1 cellular context compared by ENCODE assay signal in genomic region chr16:4387769-4388168, GRCh38.
TF ChIP-seq lines count a peak whose summit lies in the region.

No MANE protein-coding gene starts in this region.

TF ChIP-seq in IMR-90, 13 proteins besides CTCF, POLR2A, EP300 and RAD21 (continued from another document):
- TF ChIP-seq SMC3 (IDR thresholded peaks at IDR 0.05; ENCODE audit: low read depth, low read length) (no peak), FOS (IDR thresholded peaks at IDR 0.05; ENCODE audit: low read depth, low read length) (no peak), CHD1 (IDR thresholded peaks at IDR 0.05; ENCODE audit: low read depth, low read length) (no peak), BHLHE40 (IDR thresholded peaks at IDR 0.05; ENCODE audit: low read depth, low read length) (no peak), MAZ (IDR thresholded peaks at IDR 0.05; ENCODE audit: borderline replicate concordance, low read depth, low read length) (no peak), ELK1 (IDR thresholded peaks at IDR 0.05; ENCODE audit: borderline replicate concordance, low read depth, low read length) (no peak), USF2 (IDR thresholded peaks at IDR 0.05; ENCODE audit: low read depth, low read length) (no peak), RCOR1 (IDR thresholded peaks at IDR 0.05; ENCODE audit: insufficient replicate concordance, low read length) (no peak), MXI1 (IDR thresholded peaks at IDR 0.05; ENCODE audit: borderline replicate concordance, low read depth, low read length) (no peak), CEBPB (IDR thresholded peaks at IDR 0.05; ENCODE audit: low read depth, low read length) (no peak)
TF ChIP-seq in IMR-90: peak in this region for 0.
